In the genomic region with DNA sequence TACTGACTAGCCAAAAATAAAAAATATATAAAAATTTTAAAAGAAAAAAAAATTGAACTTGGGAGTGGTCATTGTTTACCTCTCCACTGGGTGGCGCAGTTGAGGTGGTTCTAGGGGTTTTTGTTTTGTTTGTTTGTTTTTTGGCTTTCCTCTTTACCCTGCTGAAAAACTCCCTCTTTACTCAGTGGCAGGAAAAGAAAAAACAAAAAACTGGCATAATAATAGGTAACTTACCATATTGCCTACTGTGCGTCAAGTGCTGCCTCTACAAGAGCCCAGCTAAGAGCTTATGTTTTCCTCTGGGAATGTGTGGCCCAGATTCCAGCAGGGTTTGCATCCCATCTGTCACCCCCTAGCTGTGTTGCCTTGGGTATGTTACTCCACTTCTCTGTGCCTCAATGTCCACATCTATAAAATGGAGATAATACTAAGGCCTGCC, we compare ENCODE assay signal across 9 cellular contexts. TPM values are rescaled to one million over a fixed set of nuclear protein-coding genes. Genes with fewer than 3 reads are reported as not detected.
DNase-seq lines count a peak whose midpoint lies in the region; ATAC-seq and TF ChIP-seq lines count a peak whose summit lies in the region.
"Not testable (repeated sequence)": the region's sequence is repeated elsewhere in the genome, so short reads cannot be mapped to it uniquely, and the experiment has no call there.
"Had no signal": no experiment of that assay in that cellular context is flagged by ENCODE, and none has a peak within 500 bp of the region (broad histone marks: within the 10 kb centered on the region; RNA-seq: fewer than 3 reads in every experiment).

No MANE protein-coding gene starts in this region.

- H3K27ac ChIP-seq in coronary artery, tibial nerve: not testable (repeated sequence)

- not testable (repeated sequence) for H3K9me3 Mint-ChIP-seq in T-cell; activated T-cell treated with anti-CD3 and anti-CD28 coated beads, Interleukin-2, amount 50 U/mL, for 72 hours; osteocyte (ENCODE audit: unreplicated experiment)

- not testable (repeated sequence) for TF ChIP-seq POLR2A in tibial nerve (IDR thresholded peaks at IDR 0.05)

- TF ChIP-seq CTCF in Loucy (conservative IDR thresholded peaks at IDR 0.05; ENCODE audit: low read length) = peak; percentile 57
- TF ChIP-seq CTCF in coronary artery (IDR thresholded peaks at IDR 0.05) = peak; percentile 26
- TF ChIP-seq CTCF in osteocyte (IDR thresholded peaks at IDR 0.05) = peak; percentile 72
- peak; percentile 19 to 70 (median 48) for TF ChIP-seq CTCF in tibial nerve (IDR thresholded peaks at IDR 0.05)

- ATAC-seq in T-cell (replicated peaks in 1 of 4) = peak in 1 of 4 experiments; percentile 22
- ATAC-seq in activated T-cell treated with anti-CD3 and anti-CD28 coated beads, Interleukin-2, amount 50 U/mL, for 72 hours (replicated peaks in 1 of 2) = not testable (repeated sequence)

- H3K79me2 ChIP-seq in Loucy (ENCODE audit: insufficient read depth, low read length) = not testable (repeated sequence)

- peaks cover 30 to 37% (median 35%) of the 10 kb centered on the region in 3 donors for H3K4me1 Mint-ChIP-seq in T-cell
- peaks cover 18% of the 10 kb centered on the region for H3K4me1 Mint-ChIP-seq in activated T-cell treated with anti-CD3 and anti-CD28 coated beads, Interleukin-2, amount 50 U/mL, for 72 hours (ENCODE audit: low read depth)
- not testable (repeated sequence) for H3K4me1 Mint-ChIP-seq in osteocyte (ENCODE audit: unreplicated experiment)

- H4K20me1 ChIP-seq in Loucy (ENCODE audit: insufficient read depth, low read length, poor library complexity, severe bottlenecking) = not testable (repeated sequence)

- H3K4me3 Mint-ChIP-seq in T-cell; activated T-cell treated with anti-CD3 and anti-CD28 coated beads, Interleukin-2, amount 50 U/mL, for 72 hours; osteocyte (ENCODE audit: unreplicated experiment): not testable (repeated sequence)

- WGBS in tibial nerve, 2 donors = 49 to 52% methylated on average over 2 of the region's 2 CpGs

- not testable (repeated sequence) for TF ChIP-seq EP300 in tibial nerve (IDR thresholded peaks at IDR 0.05)

- not testable (repeated sequence) for H3K27me3 Mint-ChIP-seq in T-cell; activated T-cell treated with anti-CD3 and anti-CD28 coated beads, Interleukin-2, amount 50 U/mL, for 72 hours (ENCODE audit: low read depth)
- H3K27me3 Mint-ChIP-seq in osteocyte (ENCODE audit: unreplicated experiment) = peaks cover 18% of the 10 kb centered on the region

- DNase-seq in EL (peak; percentile 8), T-cell (peak in 32 of 34 experiments; percentile 8 to 64 (median 52)), iPS DF 19.7 (ENCODE audit: low read depth, low spot score) (peak; percentile 33), tibial nerve (ENCODE audit: low spot score in 2 of 2) (peak in 1 of 2 donors; percentile 19)
- DNase-seq in activated T-cell treated with anti-CD3 and anti-CD28 coated beads, Interleukin-2, amount 50 U/mL, for 72 hours = peak; percentile 39 to 45
- DNase-seq in coronary artery (ENCODE audit: low spot score); osteocyte (ENCODE audit: extremely low spot score, unreplicated experiment): not testable (repeated sequence)

- H3K36me3 ChIP-seq in Loucy (ENCODE audit: insufficient read depth, low read length); tibial nerve: not testable (repeated sequence)

- not testable (repeated sequence) for H3F3A ChIP-seq in Loucy (ENCODE audit: low read depth)

- not testable (repeated sequence) for H3K4me2 ChIP-seq in Loucy (ENCODE audit: low read depth, low read length, poor library complexity, severe bottlenecking)

- H3K36me3 Mint-ChIP-seq in T-cell; activated T-cell treated with anti-CD3 and anti-CD28 coated beads, Interleukin-2, amount 50 U/mL, for 72 hours (ENCODE audit: insufficient read depth in 2 of 2); osteocyte (ENCODE audit: unreplicated experiment): not testable (repeated sequence)

- H3K9ac ChIP-seq in Loucy (ENCODE audit: low read depth, low read length, poor library complexity, severe bottlenecking) = not testable (repeated sequence)

- H2AFZ ChIP-seq in Loucy (ENCODE audit: low read length) = not testable (repeated sequence)

- H3K9me3 ChIP-seq in Loucy (ENCODE audit: insufficient read depth, low read depth, low read length); tibial nerve: not testable (repeated sequence)

- H3K27me3 ChIP-seq in Loucy (ENCODE audit: insufficient read depth, low read length, poor library complexity, severe bottlenecking); tibial nerve: not testable (repeated sequence)

- H3K9me2 ChIP-seq in Loucy (replicated peaks; ENCODE audit: low read depth, low read length) = not testable (repeated sequence)

- not testable (repeated sequence) for H3K4me1 ChIP-seq in Loucy (ENCODE audit: insufficient read depth, low read length, poor library complexity, severe bottlenecking)
- H3K4me1 ChIP-seq in tibial nerve = peaks cover 0 to 11% (median 1%) of the 10 kb centered on the region in 4 donors

- H3K4me3 ChIP-seq in Loucy (ENCODE audit: low read length, poor library complexity, severe bottlenecking); coronary artery; tibial nerve: not testable (repeated sequence)

- CTCF ChIA-PET in T-cell (lab: Charles Lee) = interaction anchor here in 1 of 2 donors (0.6 to 1.9 kb wide), 2 partner anchors 18 to 1156 kb away, joined by 3 to 11 read pairs; a partner anchor contains a TSS

- POLR2A ChIA-PET in T-cell (lab: Charles Lee) = not testable (repeated sequence)

- H3K27ac Mint-ChIP-seq in T-cell = peak overlapping the region; percentile 36 to 39
- not testable (repeated sequence) for H3K27ac Mint-ChIP-seq in activated T-cell treated with anti-CD3 and anti-CD28 coated beads, Interleukin-2, amount 50 U/mL, for 72 hours; osteocyte (ENCODE audit: unreplicated experiment)

RNA-seq across cellular contexts. Expression of a gene that starts 12.6 kb away (rescaled TPM):
- total RNA-seq in T-cell = 1 to 10 TPM in 1 of 5 donors, under 1 TPM in 1, not detected in 3; 0.83 to 1.3 TPM
- total RNA-seq in activated T-cell treated with anti-CD3 and anti-CD28 coated beads, Interleukin-2, amount 50 U/mL, for 72 hours = not detected
- not detected in 2 replicates for total RNA-seq in osteocyte
- total RNA-seq in tibial nerve = not detected
- total RNA-seq: activated CD8-positive, alpha-beta memory T cell treated with anti-CD3 and anti-CD28 coated beads for 36 hours had no signal

RNA-seq across cellular contexts. Expression of a gene that starts 38.5 kb away (rescaled TPM):
- total RNA-seq in T-cell = not detected
- total RNA-seq in activated T-cell treated with anti-CD3 and anti-CD28 coated beads, Interleukin-2, amount 50 U/mL, for 72 hours = not detected
- total RNA-seq in osteocyte = not detected in 2 replicates
- total RNA-seq in tibial nerve = not detected
- total RNA-seq: activated CD8-positive, alpha-beta memory T cell treated with anti-CD3 and anti-CD28 coated beads for 36 hours had no signal
